ENCODE assay signal across 8 cellular contexts in the genomic region with DNA sequence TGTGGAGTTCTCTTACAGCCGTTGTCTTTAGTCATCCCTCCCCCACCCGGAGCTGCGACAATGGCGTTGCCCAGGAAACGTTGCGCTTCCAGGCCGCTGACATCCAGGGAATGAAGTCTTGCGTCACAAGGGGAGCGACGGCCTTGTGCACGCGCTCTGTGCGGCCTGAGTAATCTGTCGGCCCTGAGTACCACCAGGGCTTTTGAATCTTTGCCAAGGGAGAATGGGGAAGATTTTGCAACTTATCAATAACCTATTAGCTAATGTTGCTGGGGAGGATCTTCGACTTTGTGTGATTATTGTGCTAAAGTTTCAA. TPM values are rescaled to one million over a fixed set of nuclear protein-coding genes. Genes with fewer than 3 reads are reported as not detected.
DNase-seq lines count a peak whose midpoint lies in the region; ATAC-seq, FAIRE-seq and TF ChIP-seq lines count a peak whose summit lies in the region.
"Had no signal": no experiment of that assay in that cellular context is flagged by ENCODE, and none has a peak within 500 bp of the region (broad histone marks: within the 10 kb centered on the region; RNA-seq: fewer than 3 reads in every experiment).

A gene (minus strand): TSS at position 62 of the 316 bp plus-strand sequence. CDS start 360 bp downstream, outside the sequence.

- no peaks in the 10 kb centered on the region for H4K20me1 ChIP-seq in keratinocyte (ENCODE audit: control insufficient read depth, extremely low read depth, insufficient read depth, low read length)

- H3K9me1 ChIP-seq in keratinocyte (ENCODE audit: control insufficient read depth, extremely low read depth, insufficient read depth, low read length), result no peaks in the 10 kb centered on the region

- peak within 1 kb of the TSS; percentile 53 for H3K4me3 Mint-ChIP-seq in activated naive CD8-positive, alpha-beta T cell treated with anti-CD3 and anti-CD28 coated beads, Interleukin-2, amount 50 U/mL, for 24 hours
- H3K4me3 Mint-ChIP-seq in stimulated activated naive CD8-positive, alpha-beta T cell treated with anti-CD3 and anti-CD28 coated beads, Interleukin-15, amount 100 ng/mL, for 72 hours, result peak within 1 kb of the TSS; percentile 82 to 91

- peaks cover 3% of the 10 kb centered on the region for H3K27me3 Mint-ChIP-seq in activated naive CD8-positive, alpha-beta T cell treated with anti-CD3 and anti-CD28 coated beads, Interleukin-2, amount 50 U/mL, for 24 hours
- peaks cover 4% of the 10 kb centered on the region for H3K27me3 Mint-ChIP-seq in stimulated activated naive CD8-positive, alpha-beta T cell treated with anti-CD3 and anti-CD28 coated beads, Interleukin-15, amount 100 ng/mL, for 72 hours

- no peak for DNase-seq in activated naive CD8-positive, alpha-beta T cell treated with anti-CD3 and anti-CD28 coated beads, Interleukin-2, amount 50 U/mL, for 24 hours
- DNase-seq in keratinocyte (ENCODE audit: low read depth, low spot score) (no peak), medulla oblongata (ENCODE audit: extremely low spot score) (no peak), NCI-H510A treated with DMSO at 0.1 percent for 48 hours (lab: John Stamatoyannopoulos, UW) (no peak)
- no peak for DNase-seq in stimulated activated naive CD8-positive, alpha-beta T cell treated with anti-CD3 and anti-CD28 coated beads, Interleukin-15, amount 100 ng/mL, for 72 hours
- DNase-seq: NCI-H2081 treated with DMSO at 0.1 percent for 48 hours had no signal

- H3K9ac ChIP-seq in HUES48 (ENCODE audit: low read depth, low read length) (peak within 1 kb of the TSS; percentile 39; the same call in 1 of the 2 replicates), keratinocyte (ENCODE audit: control insufficient read depth, extremely low read depth, insufficient read depth, low read length) (no peak within 1 kb of the TSS)

- no peaks in the 10 kb centered on the region for H3K4me1 ChIP-seq in HUES48 (ENCODE audit: control insufficient read depth, insufficient read depth, low read length)
- peaks cover 2% of the 10 kb centered on the region for H3K4me1 ChIP-seq in keratinocyte (ENCODE audit: control insufficient read depth, extremely low read depth, insufficient read depth, low read length)

- H3K79me2 ChIP-seq in keratinocyte (ENCODE audit: control insufficient read depth, insufficient read depth, low read length), result no peaks in the 10 kb centered on the region

- no peak for TF ChIP-seq CTCF in keratinocyte (optimal IDR thresholded peaks at IDR 0.05 in 1 of 3, IDR thresholded peaks at IDR 0.05 in 1 of 3, conservative IDR thresholded peaks at IDR 0.05 in 1 of 3; ENCODE audit: extremely low read depth in 1 of 3, insufficient read depth in 2 of 3, low read length in 3 of 3)

- H3K27ac ChIP-seq in HUES48 (ENCODE audit: low read depth, low read length) (no peak within 1 kb of the TSS), keratinocyte (ENCODE audit: control insufficient read depth, insufficient read depth, low read length) (no peak within 1 kb of the TSS)

- H3K36me3 ChIP-seq in HUES48 (ENCODE audit: control insufficient read depth, insufficient read depth, low read length), result no peaks in the 10 kb centered on the region
- H3K36me3 ChIP-seq in keratinocyte (ENCODE audit: control insufficient read depth in 2 of 2, extremely low read depth in 1 of 2, insufficient read depth in 2 of 2, low read length in 2 of 2), result no peaks in the 10 kb centered on the region

- H3K27ac Mint-ChIP-seq in activated naive CD8-positive, alpha-beta T cell treated with anti-CD3 and anti-CD28 coated beads, Interleukin-2, amount 50 U/mL, for 24 hours, result no peak within 1 kb of the TSS
- peak within 1 kb of the TSS; percentile 85 to 88 for H3K27ac Mint-ChIP-seq in stimulated activated naive CD8-positive, alpha-beta T cell treated with anti-CD3 and anti-CD28 coated beads, Interleukin-15, amount 100 ng/mL, for 72 hours

- peak within 1 kb of the TSS; percentile 62 for H3K4me3 ChIP-seq in HUES48 (ENCODE audit: low read depth, low read length)
- H3K4me3 ChIP-seq in keratinocyte (ENCODE audit: control insufficient read depth in 2 of 3, extremely low read depth in 1 of 3, insufficient read depth in 2 of 3, low read depth in 1 of 3, low read length in 3 of 3), result peak within 1 kb of the TSS in 1 of 3 experiments; percentile 20

- peak within 1 kb of the TSS; percentile 81 for H2AFZ ChIP-seq in keratinocyte (ENCODE audit: control insufficient read depth, low read length)

- peaks cover 16% of the 10 kb centered on the region for H3K36me3 Mint-ChIP-seq in activated naive CD8-positive, alpha-beta T cell treated with anti-CD3 and anti-CD28 coated beads, Interleukin-2, amount 50 U/mL, for 24 hours (ENCODE audit: low read depth)

- peaks cover 16% of the 10 kb centered on the region for H3K4me1 Mint-ChIP-seq in activated naive CD8-positive, alpha-beta T cell treated with anti-CD3 and anti-CD28 coated beads, Interleukin-2, amount 50 U/mL, for 24 hours
- peaks cover 19% of the 10 kb centered on the region for H3K4me1 Mint-ChIP-seq in stimulated activated naive CD8-positive, alpha-beta T cell treated with anti-CD3 and anti-CD28 coated beads, Interleukin-15, amount 100 ng/mL, for 72 hours

- peaks cover 13% of the 10 kb centered on the region for H3K27me3 ChIP-seq in HUES48 (ENCODE audit: control insufficient read depth, insufficient read depth, low read length)
- H3K27me3 ChIP-seq in keratinocyte (ENCODE audit: control insufficient read depth, extremely low read depth, insufficient read depth, low read length), result no peaks in the 10 kb centered on the region

- H3K9me3 Mint-ChIP-seq in activated naive CD8-positive, alpha-beta T cell treated with anti-CD3 and anti-CD28 coated beads, Interleukin-2, amount 50 U/mL, for 24 hours, result peaks cover 38% of the 10 kb centered on the region
- H3K9me3 Mint-ChIP-seq in stimulated activated naive CD8-positive, alpha-beta T cell treated with anti-CD3 and anti-CD28 coated beads, Interleukin-15, amount 100 ng/mL, for 72 hours, result peaks cover 40% of the 10 kb centered on the region in 2 donors

- H3K4me2 ChIP-seq in keratinocyte (ENCODE audit: control insufficient read depth, extremely low read depth, insufficient read depth, low read depth, low read length), result peak within 1 kb of the TSS; percentile 67

- dilution Hi-C loops in keratinocyte (cut with MboI; ENCODE audit: extremely low pct_ligation_motif_present, low sequenced_read_pairs), result no loop called here

- H3K9me3 ChIP-seq in HUES48 (ENCODE audit: control insufficient read depth, insufficient read depth, low read length) (peaks cover 15% of the 10 kb centered on the region), keratinocyte (ENCODE audit: control insufficient read depth, low read depth, low read length) (peaks cover 6% of the 10 kb centered on the region)

- FAIRE-seq in keratinocyte (lab: Jason Lieb, UNC), result no peak

- no peak for ATAC-seq in activated naive CD8-positive, alpha-beta T cell treated with anti-CD3 and anti-CD28 coated beads, Interleukin-2, amount 50 U/mL, for 24 hours
- no peak for ATAC-seq in stimulated activated naive CD8-positive, alpha-beta T cell treated with anti-CD3 and anti-CD28 coated beads, Interleukin-15, amount 100 ng/mL, for 72 hours
- ATAC-seq in HG03095 (IDR thresholded peaks at IDR 0.05; ENCODE audit: unreplicated experiment), result no peak

RNA-seq across cellular contexts. Expression of the gene that starts here (rescaled TPM):
- 0.03 to 0.06 TPM (median 0.05 TPM) in 3 replicates for polyA plus RNA-seq in keratinocyte
- polyA plus RNA-seq in keratinocyte (2011; ENCODE audit: low read depth), result not detected
- 0.04 and 0.09 TPM in 2 replicates for polyA plus RNA-seq in keratinocyte (2011; cell fraction: cytosol; rRNA removed)
- polyA plus RNA-seq in keratinocyte (2011; cell fraction: nucleus; rRNA removed), result 0.11 and 0.18 TPM in 2 replicates
- polyA plus RNA-seq in keratinocyte (2012; ENCODE audit: low replicate concordance), result 0.08 and 0.37 TPM in 2 replicates
- 0.20 TPM in 1 of 3 replicates, not detected in the others for polyA minus RNA-seq in keratinocyte
- polyA minus RNA-seq in keratinocyte (2011; cell fraction: cytosol; rRNA and poly(A)+ RNA removed), result not detected
- polyA minus RNA-seq in keratinocyte (2011; cell fraction: nucleus; rRNA and poly(A)+ RNA removed), result not detected in 2 replicates
